In the genomic region with DNA sequence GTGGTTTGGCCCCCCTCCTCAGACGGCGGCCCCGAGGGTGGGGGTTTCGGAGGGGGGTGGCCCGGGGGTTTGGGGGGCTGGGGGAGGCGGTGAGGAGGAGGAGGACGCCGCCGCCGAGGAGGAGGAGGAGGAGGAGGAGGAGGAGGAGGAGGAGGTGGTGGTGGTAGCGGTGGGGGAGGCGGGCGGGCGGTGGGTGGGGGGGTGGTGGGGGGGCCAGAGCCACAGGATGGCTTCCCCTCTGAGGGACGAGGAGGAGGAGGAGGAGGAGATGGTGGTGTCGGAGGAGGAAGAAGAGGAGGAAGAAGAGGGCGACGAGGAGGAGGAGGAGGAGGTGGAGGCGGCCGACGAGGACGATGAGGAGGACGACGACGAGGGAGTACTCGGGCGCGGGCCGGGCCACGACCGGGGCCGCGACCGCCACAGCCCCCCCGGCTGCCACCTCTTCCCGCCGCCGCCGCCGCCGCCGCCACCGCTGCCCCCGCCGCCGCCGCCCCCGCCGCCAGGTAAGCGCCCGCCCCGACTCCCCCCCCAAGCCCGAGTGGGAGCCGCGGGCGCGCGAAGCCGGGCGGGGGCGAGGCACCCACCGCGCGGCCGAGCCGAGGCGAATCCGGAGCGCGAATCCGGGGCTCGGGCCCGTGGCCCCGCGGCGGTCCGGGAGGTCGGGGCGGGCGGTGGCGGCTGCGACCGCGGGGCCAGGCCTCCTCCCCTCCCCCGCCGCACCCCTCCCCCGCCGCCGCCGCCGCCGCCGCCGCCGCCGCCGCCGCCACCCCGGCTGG, we compare ENCODE assay signal across 8 cellular contexts. TPM values are rescaled to one million over a fixed set of nuclear protein-coding genes. Genes with fewer than 3 reads are reported as not detected.
DNase-seq lines count a peak whose midpoint lies in the region; ATAC-seq and TF ChIP-seq lines count a peak whose summit lies in the region.

No MANE protein-coding gene starts in this region.

- peak overlapping the region; percentile 65 for H3K4me3 Mint-ChIP-seq in activated naive CD8-positive, alpha-beta T cell
- H3K4me3 Mint-ChIP-seq in immature natural killer cell, result peak overlapping the region; percentile 77 to 82 (median 80)

- peak overlapping the region; percentile 92 for H3K4me3 ChIP-seq in GM12875 (ENCODE audit: low read depth, low read length)
- peak overlapping the region; percentile 36 for H3K4me3 ChIP-seq in NT2/D1 (ENCODE audit: insufficient read length, low read depth)

- H3K4me1 ChIP-seq in NT2/D1 (ENCODE audit: insufficient read depth, insufficient read length), result peaks cover 5% of the 10 kb centered on the region

- peaks cover 24% of the 10 kb centered on the region for H3K36me3 ChIP-seq in NT2/D1 (ENCODE audit: insufficient read depth, insufficient read length, low read length)

- H3K4me1 Mint-ChIP-seq in activated naive CD8-positive, alpha-beta T cell (ENCODE audit: low read depth), result peaks cover 7% of the 10 kb centered on the region
- H3K4me1 Mint-ChIP-seq in immature natural killer cell, result peaks cover 7 to 9% of the 10 kb centered on the region in 2 donors

- no peak for TF ChIP-seq CTCF in GM12875 (IDR thresholded peaks at IDR 0.05; ENCODE audit: borderline replicate concordance, insufficient read depth, low read depth, low read length)

- ATAC-seq in GM18502 (IDR thresholded peaks at IDR 0.05; ENCODE audit: poor library complexity, unreplicated experiment), result no peak

- DNase-seq in NT2/D1 (ENCODE audit: low read depth, low spot score) (no peak), immature natural killer cell (peak; percentile 48 to 55 (median 54)), NCI-H1105 (lab: John Stamatoyannopoulos, UW) (no peak), ACHN (no peak)
- DNase-seq in stimulated activated CD4-positive, alpha-beta T cell treated with anti-CD3 and anti-CD28 coated beads, TNF-alpha, amount 100 ng/mL, for 4 hours (ENCODE audit: low read depth in 3 of 3), result peak in 2 of 3 experiments; percentile 46 to 49

- H3K9ac ChIP-seq in NT2/D1 (ENCODE audit: insufficient read length, low read depth), result peak overlapping the region; percentile 77

- no peaks in the 10 kb centered on the region for H3K27me3 ChIP-seq in NT2/D1 (ENCODE audit: insufficient read depth, insufficient read length)

- H3K36me3 Mint-ChIP-seq in activated naive CD8-positive, alpha-beta T cell, result no peaks in the 10 kb centered on the region
- no peaks in the 10 kb centered on the region for H3K36me3 Mint-ChIP-seq in immature natural killer cell

- no peaks in the 10 kb centered on the region for H3K27me3 Mint-ChIP-seq in activated naive CD8-positive, alpha-beta T cell
- peaks cover 5 to 19% (median 9%) of the 10 kb centered on the region in 3 donors for H3K27me3 Mint-ChIP-seq in immature natural killer cell (ENCODE audit: low read depth in 3 of 3)

- in situ Hi-C loops in ACHN (cut with HindIII; ENCODE audit: low pct_ligation_motif_present, low pct_unique_long_range_greater_than_20kb, low sequenced_read_pairs), result no loop called here

- H3K9me3 Mint-ChIP-seq in activated naive CD8-positive, alpha-beta T cell (ENCODE audit: low read depth), result no peaks in the 10 kb centered on the region
- H3K9me3 Mint-ChIP-seq in immature natural killer cell, result peaks cover 0 to 2% (median 0%) of the 10 kb centered on the region in 6 donors

- H3K27ac Mint-ChIP-seq in activated naive CD8-positive, alpha-beta T cell, result peak overlapping the region; percentile 36
- peak overlapping the region; percentile 36 to 88 (median 82) for H3K27ac Mint-ChIP-seq in immature natural killer cell

- no peaks in the 10 kb centered on the region for H3K9me3 ChIP-seq in NT2/D1 (ENCODE audit: insufficient read depth, low read length)

RNA-seq across cellular contexts. Expression of a gene that starts 3.8 kb away (rescaled TPM):
- polyA plus RNA-seq in immature natural killer cell, result 10 to 100 TPM in 1 of 3 donors, 1 to 10 TPM in 1, under 1 TPM in 1; 0.72 to 19.6 (median 3.5) TPM

RNA-seq across cellular contexts. Expression of a gene that starts 27.0 kb away (rescaled TPM):
- 1 to 10 TPM in 2 of 3 donors, not detected in 1; 2.9 to 3.7 TPM for polyA plus RNA-seq in immature natural killer cell

RNA-seq across cellular contexts. Expression of a gene that starts 27.4 kb away (rescaled TPM):
- 100 to 1,000 TPM; 131 to 346 (median 177) TPM for polyA plus RNA-seq in immature natural killer cell

RNA-seq across cellular contexts. Expression of a gene that starts 29.9 kb away (rescaled TPM):
- not detected for polyA plus RNA-seq in immature natural killer cell

RNA-seq across cellular contexts. Expression of a gene that starts 31.3 kb away (rescaled TPM):
- 1 to 10 TPM; 1.9 to 3.3 (median 2.7) TPM for polyA plus RNA-seq in immature natural killer cell

Comparison
In these comparisons a context has a peak if more than half of its experiments do, and no peak if none do; other contexts are left out.
1. DNase-seq: peak in immature natural killer cell (3 of 3) and stimulated activated CD4-positive, alpha-beta T cell treated with anti-CD3 and anti-CD28 coated beads, TNF-alpha, amount 100 ng/mL, for 4 hours (2 of 3); none in NT2/D1 (single experiment), NCI-H1105 (single experiment) and ACHN (single experiment).